In the genomic region with DNA sequence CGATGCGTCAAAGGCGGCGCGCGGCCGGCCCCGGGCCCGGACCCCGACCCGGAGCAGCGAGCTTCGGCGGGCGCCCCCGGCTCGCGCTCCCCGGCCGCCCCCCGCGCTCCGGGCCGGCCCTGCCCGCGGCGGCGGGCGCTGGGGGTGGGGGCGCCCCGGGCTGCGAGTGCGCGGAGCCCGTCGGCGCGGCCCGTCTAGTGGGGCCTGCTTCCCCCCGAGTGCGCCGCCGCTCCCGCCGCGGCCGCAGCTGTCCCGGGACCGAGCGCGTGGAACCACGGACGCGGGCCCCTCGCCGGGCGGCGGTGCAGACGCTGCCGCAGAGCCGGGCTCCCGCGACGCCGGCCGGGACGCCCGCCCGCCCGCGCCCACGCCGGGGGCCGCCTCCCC, we compare ENCODE assay signal across 1 cellular context.
TF ChIP-seq lines count a peak whose summit lies in the region.

No MANE protein-coding gene starts in this region.

TF ChIP-seq in WTC11, 78 proteins besides CTCF, POLR2A, EP300 and RAD21 (continued from another document):
- TF ChIP-seq ARID4B (CRISPR knock-in tag; IDR thresholded peaks at IDR 0.05; ENCODE audit: borderline replicate concordance) = no peak
